In genomic region chr4:53614616-53615015, GRCh38 we compare ENCODE assay signal across 1 cellular context.
TF ChIP-seq lines count a peak whose summit lies in the region.

No MANE protein-coding gene starts in this region.

TF ChIP-seq in HepG2, 621 proteins besides CTCF, POLR2A, EP300 and RAD21 (continued from another document):
- TF ChIP-seq ZNF468 (CRISPR knock-in tag; IDR thresholded peaks at IDR 0.05) (no peak), FUBP1 (CRISPR knock-in tag; IDR thresholded peaks at IDR 0.05; ENCODE audit: borderline replicate concordance) (no peak), NFYC (CRISPR knock-in tag; IDR thresholded peaks at IDR 0.05) (no peak), MYC (CRISPR knock-in tag; IDR thresholded peaks at IDR 0.05; ENCODE audit: borderline replicate concordance) (no peak), ZNF335 (CRISPR knock-in tag; IDR thresholded peaks at IDR 0.05) (no peak), SIX4 (CRISPR knock-in tag; IDR thresholded peaks at IDR 0.05) (no peak), ZNF713 (CRISPR knock-in tag; IDR thresholded peaks at IDR 0.05) (no peak), ZFAT (CRISPR knock-in tag; conservative IDR thresholded peaks at IDR 0.05) (no peak)
